22 cellular contexts compared by ENCODE assay signal in genomic region chr1:202831906-202832305, GRCh38. TPM values are rescaled to one million over a fixed set of nuclear protein-coding genes. Genes with fewer than 3 reads are reported as not detected.
"Had no signal": no experiment of that assay in that cellular context is flagged by ENCODE, and none has a peak within 500 bp of the region (broad histone marks: within the 10 kb centered on the region; RNA-seq: fewer than 3 reads in every experiment).

No MANE protein-coding gene starts in this region.

- FAIRE-seq: kidney had no signal

- H3K27me3 ChIP-seq: cardiac muscle cell, gastrocnemius medialis, sigmoid colon, vagina had no signal

- ATAC-seq: activated CD4-positive, CD25-positive, alpha-beta regulatory T cell treated with anti-CD3 and anti-CD28 coated beads, Interleukin-2, amount 50 U/mL, for 24 hours; esophagus mucosa; gastrocnemius medialis; left lobe of liver; stimulated activated effector memory CD8-positive, alpha-beta T cell treated with anti-CD3 and anti-CD28 coated beads, Interleukin-12 subunit alpha, Interleukin-12 subunit beta, amount 100 ng/mL, for 72 hours had no signal

- H3K27ac ChIP-seq: cardiac muscle cell, gastrocnemius medialis, sigmoid colon, stomach, vagina had no signal

- H3K4me1 ChIP-seq: gastrocnemius medialis, sigmoid colon had no signal

- H3K9me3 Mint-ChIP-seq: activated naive CD8-positive, alpha-beta T cell treated with anti-CD3 and anti-CD28 coated beads for 36 hours; dendritic cell treated with granulocyte-macrophage colony-stimulating factor and Interleukin-4, amounts not matched to agents 40 ng/mL and 50 ng/mL, for 4 days; nephron; stimulated activated effector memory CD8-positive, alpha-beta T cell treated with anti-CD3 and anti-CD28 coated beads, Interleukin-12 subunit alpha, Interleukin-12 subunit beta, amount 100 ng/mL, for 72 hours; T-helper 2 cell treated with Interferon-gamma antibody and Interleukin-4, amounts not matched to agents 5 μg/mL and 100 μg/mL, for 36 hours had no signal

- H3K4me1 Mint-ChIP-seq: nephron had no signal

- H3K36me3 ChIP-seq: cardiac muscle cell, gastrocnemius medialis, sigmoid colon, stomach, vagina had no signal

- H3K4me3 ChIP-seq: cardiac muscle cell, gastrocnemius medialis, lung, sigmoid colon, stomach, vagina had no signal

- H3K4me3 Mint-ChIP-seq: activated naive CD8-positive, alpha-beta T cell treated with anti-CD3 and anti-CD28 coated beads for 36 hours; dendritic cell treated with granulocyte-macrophage colony-stimulating factor and Interleukin-4, amounts not matched to agents 40 ng/mL and 50 ng/mL, for 4 days; mesothelial cell of epicardium; nephron; stimulated activated effector memory CD8-positive, alpha-beta T cell treated with anti-CD3 and anti-CD28 coated beads, Interleukin-12 subunit alpha, Interleukin-12 subunit beta, amount 100 ng/mL, for 72 hours; T-helper 2 cell treated with Interferon-gamma antibody and Interleukin-4, amounts not matched to agents 5 μg/mL and 100 μg/mL, for 36 hours had no signal

- H3K36me3 Mint-ChIP-seq: activated naive CD8-positive, alpha-beta T cell treated with anti-CD3 and anti-CD28 coated beads for 36 hours; mesothelial cell of epicardium; stimulated activated effector memory CD8-positive, alpha-beta T cell treated with anti-CD3 and anti-CD28 coated beads, Interleukin-12 subunit alpha, Interleukin-12 subunit beta, amount 100 ng/mL, for 72 hours had no signal

- H3K27ac Mint-ChIP-seq: activated naive CD8-positive, alpha-beta T cell treated with anti-CD3 and anti-CD28 coated beads for 36 hours; dendritic cell treated with granulocyte-macrophage colony-stimulating factor and Interleukin-4, amounts not matched to agents 40 ng/mL and 50 ng/mL, for 4 days; mesothelial cell of epicardium; nephron; stimulated activated effector memory CD8-positive, alpha-beta T cell treated with anti-CD3 and anti-CD28 coated beads, Interleukin-12 subunit alpha, Interleukin-12 subunit beta, amount 100 ng/mL, for 72 hours; T-helper 2 cell treated with Interferon-gamma antibody and Interleukin-4, amounts not matched to agents 5 μg/mL and 100 μg/mL, for 36 hours had no signal

- DNase-seq: activated naive CD4-positive, alpha-beta T cell; activated naive CD8-positive, alpha-beta T cell treated with anti-CD3 and anti-CD28 coated beads for 36 hours; amygdala; effector CD8-positive, alpha-beta T cell; gastrocnemius medialis; head of caudate nucleus; kidney; sigmoid colon; stimulated activated CD4-positive, alpha-beta T cell treated with anti-CD3 and anti-CD28 coated beads, Interleukin-4, amount 100 ng/mL, for 24 hours; stomach had no signal

- H3K27me3 Mint-ChIP-seq: activated naive CD8-positive, alpha-beta T cell treated with anti-CD3 and anti-CD28 coated beads for 36 hours had no signal

- H3K9me3 ChIP-seq: gastrocnemius medialis, sigmoid colon, stomach, vagina had no signal

RNA-seq across cellular contexts. Expression of gene PCAT6, which starts 21.2 kb away (rescaled TPM):
- total RNA-seq: sigmoid colon, stomach, temporal lobe, vagina had no signal
